Comparison of ENCODE assay signal across 13 cellular contexts in the genomic region with DNA sequence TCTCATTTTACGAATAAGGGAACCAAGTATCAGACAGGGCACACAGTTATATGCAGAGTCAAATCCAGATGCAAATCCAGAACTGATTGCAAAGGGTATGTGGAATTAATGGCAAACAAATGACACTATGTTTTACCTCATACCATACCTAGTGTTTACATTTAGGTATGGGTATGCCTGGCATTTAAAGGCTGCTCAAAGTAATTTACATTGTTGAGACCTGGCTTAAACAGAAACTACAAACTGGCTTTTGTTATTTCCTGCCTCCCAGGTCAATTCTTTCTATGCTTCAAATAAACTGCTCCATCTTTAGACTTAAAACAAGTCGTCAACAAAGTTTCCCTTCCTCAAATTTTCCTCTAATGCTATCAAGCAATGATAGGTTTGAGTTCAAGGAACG. TPM values are rescaled to one million over a fixed set of nuclear protein-coding genes. Genes with fewer than 3 reads are reported as not detected.
A peak's percentile ranks its signal among the peaks of the same experiment; 100 is the strongest.
DNase-seq lines count a peak whose midpoint lies in the region; TF ChIP-seq lines count a peak whose summit lies in the region.
"Had no signal": no experiment of that assay in that cellular context is flagged by ENCODE, and none has a peak within 500 bp of the region (broad histone marks: within the 10 kb centered on the region; RNA-seq: fewer than 3 reads in every experiment).

No MANE protein-coding gene starts in this region.

- H2AFZ ChIP-seq in OCI-LY7 (ENCODE audit: low read length): no peak overlapping the region

- peaks cover 14 to 100% (median 70%) of the 10 kb centered on the region in 11 experiments; a peak in 20 of 22 replicates for H4K20me1 ChIP-seq in BLaER1 treated with 17β-estradiol and CSF1 and Interleukin-3, amounts not matched to agents 10 nM and 100 nM
- H4K20me1 ChIP-seq in DOHH2 (ENCODE audit: control insufficient read depth, insufficient read depth, low read depth, low read length): peaks cover 13% of the 10 kb centered on the region; the same call in 1 of the 2 replicates
- peaks cover 25% of the 10 kb centered on the region for H4K20me1 ChIP-seq in OCI-LY7 (ENCODE audit: insufficient read depth, low read length)

- peaks cover 25 to 73% (median 39%) of the 10 kb centered on the region in 10 experiments for H3K4me1 ChIP-seq in BLaER1 treated with 17β-estradiol and CSF1 and Interleukin-3, amounts not matched to agents 10 nM and 100 nM
- H3K4me1 ChIP-seq in DOHH2 (ENCODE audit: control insufficient read depth, low read length) (peaks cover 39% of the 10 kb centered on the region), OCI-LY7 (ENCODE audit: insufficient read depth, low read length, poor library complexity, severe bottlenecking) (peaks cover 31% of the 10 kb centered on the region)

- H3K79me2 ChIP-seq in DOHH2 (ENCODE audit: control insufficient read depth, low read length) (peaks cover 96% of the 10 kb centered on the region), OCI-LY7 (ENCODE audit: insufficient read depth, low read depth, low read length) (peaks cover 97% of the 10 kb centered on the region)

- DNase-seq in OCI-LY7 (ENCODE audit: low spot score) (no peak), epithelial cell of prostate (ENCODE audit: low read depth, low spot score) (no peak), posterior vena cava (ENCODE audit: low spot score) (no peak), erythroblast (lab: John Stamatoyannopoulos, UW) (no peak), caudate nucleus (lab: John Stamatoyannopoulos, UW) (no peak)
- DNase-seq: activated effector memory CD4-positive, alpha-beta T cell treated with Interleukin-2 at 50 U/mL for 16 hours; central memory CD4-positive, alpha-beta T cell; kidney glomerular epithelial cell; NCI-H1436 treated with DMSO at 0.1 percent for 48 hours; NCI-H510A treated with DMSO at 0.1 percent for 48 hours had no signal

- TF ChIP-seq POLR2A in erythroblast (IDR thresholded peaks at IDR 0.05; ENCODE audit: low read length): no peak

- no peaks in the 10 kb centered on the region for H3K9me3 ChIP-seq in BLaER1 treated with 17β-estradiol and CSF1 and Interleukin-3, amounts not matched to agents 10 nM and 100 nM (replicated peaks in 1 of 11)
- H3K9me3 ChIP-seq in DOHH2 (ENCODE audit: control insufficient read depth, insufficient read depth, low read length): no peaks in the 10 kb centered on the region
- no peaks in the 10 kb centered on the region for H3K9me3 ChIP-seq in OCI-LY7 (ENCODE audit: low read length)
- H3K9me3 ChIP-seq: suprapubic skin had no signal

- no peaks in the 10 kb centered on the region for H3K27me3 ChIP-seq in BLaER1 treated with 17β-estradiol and CSF1 and Interleukin-3, amounts not matched to agents 10 nM and 100 nM
- H3K27me3 ChIP-seq in DOHH2 (ENCODE audit: control insufficient read depth, low read length): no peaks in the 10 kb centered on the region
- H3K27me3 ChIP-seq: suprapubic skin had no signal

- peak overlapping the region in 8 of 11 experiments; percentile 16 to 63 (median 34); a peak in 11 of 22 replicates for H3K27ac ChIP-seq in BLaER1 treated with 17β-estradiol and CSF1 and Interleukin-3, amounts not matched to agents 10 nM and 100 nM
- H3K27ac ChIP-seq in DOHH2 (ENCODE audit: low read depth, low read length) (peak overlapping the region; percentile 13), OCI-LY7 (ENCODE audit: low read depth, low read length, poor library complexity, severe bottlenecking) (peak overlapping the region; percentile 3), epithelial cell of prostate (peak overlapping the region; percentile 0), caudate nucleus (ENCODE audit: low read depth, low read length) (no peak overlapping the region)
- H3K27ac ChIP-seq: suprapubic skin had no signal

- H3K4me3 ChIP-seq in BLaER1 treated with 17β-estradiol and CSF1 and Interleukin-3, amounts not matched to agents 10 nM and 100 nM: peak overlapping the region in 1 of 10 experiments; percentile 3; a peak in 1 of 20 replicates
- H3K4me3 ChIP-seq in DOHH2 (ENCODE audit: low read length) (peak overlapping the region; percentile 12; the same call in 1 of the 2 replicates), OCI-LY7 (ENCODE audit: low read depth, low read length, poor library complexity, severe bottlenecking) (no peak overlapping the region)
- H3K4me3 ChIP-seq: suprapubic skin had no signal

- no peaks in the 10 kb centered on the region for H3K9me2 ChIP-seq in DOHH2 (replicated peaks; ENCODE audit: control insufficient read depth, low read length)
- no peaks in the 10 kb centered on the region for H3K9me2 ChIP-seq in OCI-LY7 (ENCODE audit: insufficient read depth, low read length)

- peaks cover 4% of the 10 kb centered on the region; the same call in 1 of the 2 replicates for H3F3A ChIP-seq in DOHH2 (ENCODE audit: control insufficient read depth, insufficient read depth)

- peaks cover 0 to 33% (median 19%) of the 10 kb centered on the region in 11 experiments; a peak in 18 of 22 replicates for H3K36me3 ChIP-seq in BLaER1 treated with 17β-estradiol and CSF1 and Interleukin-3, amounts not matched to agents 10 nM and 100 nM
- H3K36me3 ChIP-seq in DOHH2 (ENCODE audit: control insufficient read depth, low read length) (peaks cover 51% of the 10 kb centered on the region), OCI-LY7 (ENCODE audit: insufficient read depth, low read length) (peaks cover 53% of the 10 kb centered on the region)
- H3K36me3 ChIP-seq: suprapubic skin had no signal

- peak overlapping the region; percentile 3 to 77 (median 23); a peak in 15 of 22 replicates for H3K4me2 ChIP-seq in BLaER1 treated with 17β-estradiol and CSF1 and Interleukin-3, amounts not matched to agents 10 nM and 100 nM
- H3K4me2 ChIP-seq in DOHH2 (ENCODE audit: low read length): peak overlapping the region; percentile 50
- H3K4me2 ChIP-seq in OCI-LY7 (ENCODE audit: low read length): peak overlapping the region; percentile 26

- no peak for TF ChIP-seq CTCF in DOHH2 (IDR thresholded peaks at IDR 0.05; ENCODE audit: low read depth, low read length, poor library complexity, severe bottlenecking)
- no peak for TF ChIP-seq CTCF in OCI-LY7 (conservative IDR thresholded peaks at IDR 0.05; ENCODE audit: low read length)

- POLR2A ChIA-PET in OCI-LY7 (lab: Charles Lee): no interaction called here

- CTCF ChIA-PET in OCI-LY7 (lab: Charles Lee; ENCODE audit: unreplicated experiment): no interaction called here

- no TSS peak for BruUV-seq in OCI-LY7 (replicated peaks; lab: Mats Ljungman, UMichigan)

- H3K9ac ChIP-seq in BLaER1 treated with 17β-estradiol and CSF1 and Interleukin-3, amounts not matched to agents 10 nM and 100 nM: peak overlapping the region in 4 of 11 experiments; percentile 6 to 65 (median 33); a peak in 2 of 22 replicates

- intact Hi-C loops in OCI-LY7 (cut with micrococcal nuclease; ENCODE audit: unreplicated experiment) (loop anchor here (5.0 kb wide), 1 partner anchor 138 kb away; no protein-coding TSS in a partner anchor), posterior vena cava (cut with DNase I) (no loop called here)

RNA-seq across cellular contexts. Expression of a gene that starts 33.7 kb away (rescaled TPM):
- total RNA-seq in OCI-LY7 (2014; rRNA removed; shearing (Covaris generic)): 39.4 and 53.0 TPM in 2 replicates
- total RNA-seq in OCI-LY7 (2022): 70.3 and 77.4 TPM in 2 replicates
- 10 to 100 TPM; 44.9 to 50.5 TPM for total RNA-seq in posterior vena cava
